In genomic region chr20:2871555-2872303, GRCh38 we compare ENCODE assay signal across 10 cellular contexts. TPM values are rescaled to one million over a fixed set of nuclear protein-coding genes. Genes with fewer than 3 reads are reported as not detected.
A peak's percentile ranks its signal among the peaks of the same experiment; 100 is the strongest.
DNase-seq lines count a peak whose midpoint lies in the region; ATAC-seq, FAIRE-seq and TF ChIP-seq lines count a peak whose summit lies in the region.
"Had no signal": no experiment of that assay in that cellular context is flagged by ENCODE, and none has a peak within 500 bp of the region (broad histone marks: within the 10 kb centered on the region; RNA-seq: fewer than 3 reads in every experiment).

No MANE protein-coding gene starts in this region.

- no peaks in the 10 kb centered on the region for H3K27me3 ChIP-seq in CD8-positive, alpha-beta memory T cell (ENCODE audit: insufficient read depth, low read length, poor library complexity, severe bottlenecking)
- H3K27me3 ChIP-seq in OCI-LY1 (ENCODE audit: insufficient read depth, low read length) = no peaks in the 10 kb centered on the region
- H3K27me3 ChIP-seq in endothelial cell of umbilical vein (ENCODE audit: control insufficient read depth in 2 of 2, insufficient read depth in 2 of 2, low read length in 2 of 2) = no peaks in the 10 kb centered on the region
- peaks cover 12% of the 10 kb centered on the region for H3K27me3 ChIP-seq in trophoblast cell (ENCODE audit: insufficient read depth, low read length)
- no peaks in the 10 kb centered on the region for H3K27me3 ChIP-seq in PC-9 (ENCODE audit: insufficient read depth, low read depth)
- H3K27me3 ChIP-seq in thyroid gland = no peaks in the 10 kb centered on the region

- peaks cover 52 to 54% (median 53%) of the 10 kb centered on the region in 3 donors for H3K4me1 Mint-ChIP-seq in CD8-positive, alpha-beta memory T cell

- peak overlapping the region; percentile 13 for H3K23ac ChIP-seq in trophoblast cell (ENCODE audit: low read length)

- H4K20me1 ChIP-seq in OCI-LY1 (ENCODE audit: insufficient read depth, low read length) (no peaks in the 10 kb centered on the region), endothelial cell of umbilical vein (replicated peaks; ENCODE audit: control insufficient read depth, extremely low read depth, insufficient read depth, low read length) (no peaks in the 10 kb centered on the region), PC-9 (ENCODE audit: insufficient read depth) (no peaks in the 10 kb centered on the region)

- CTCF ChIA-PET in CD8-positive, alpha-beta memory T cell (lab: Charles Lee) = interaction anchor here (1.3 to 2.3 kb wide), 3 partner anchors 13 to 73 kb away, joined by 3 to 6 read pairs (median 4); no protein-coding TSS in a partner anchor
- CTCF ChIA-PET in endothelial cell of umbilical vein (lab: Charles Lee) = interaction anchor here (0.7 to 1.3 kb wide), 2 partner anchors 20 to 103 kb away, joined by 3 to 4 read pairs; no protein-coding TSS in a partner anchor
- CTCF ChIA-PET in PC-9 (lab: Charles Lee) = interaction anchor here (0.7 kb wide), 1 partner anchor 15 kb away, joined by 3 read pairs; no protein-coding TSS in a partner anchor

- no peak for TF ChIP-seq POLR2A in endothelial cell of umbilical vein (IDR thresholded peaks at IDR 0.05; ENCODE audit: low read depth, low read length)
- TF ChIP-seq POLR2A in thyroid gland (IDR thresholded peaks at IDR 0.05) = no peak

- H2BK12ac ChIP-seq in trophoblast cell (ENCODE audit: low read length) = no peak overlapping the region

- DNase-seq in CD8-positive, alpha-beta memory T cell = no peak
- DNase-seq in endothelial cell of umbilical vein (ENCODE audit: low read depth, low spot score) = no peak
- no peak for DNase-seq in trophoblast cell
- no peak for DNase-seq in NCI-H1930 (lab: John Stamatoyannopoulos, UW)
- DNase-seq in PC-9 = no peak
- no peak for DNase-seq in thyroid gland
- DNase-seq: NCI-H187 treated with DMSO at 0.1 percent for 48 hours had no signal

- intact Hi-C loops in endothelial cell of umbilical vein (cut with micrococcal nuclease) = loop anchor here (2.0 to 5.0 kb wide), 5 partner anchors 31 to 176 kb away; partner anchors contain the start of genes MRPS26, PCED1A and VPS16
- intact Hi-C loops in PC-9 (cut with micrococcal nuclease; ENCODE audit: unreplicated experiment) = no loop called here
- intact Hi-C loops in thyroid gland (cut with DNase I) = no loop called here

- H3K4ac ChIP-seq in trophoblast cell (ENCODE audit: low read depth, low read length) = no peak overlapping the region

- peak overlapping the region in 5 of 8 donors; percentile 29 to 96 (median 61) for H3K27ac Mint-ChIP-seq in CD8-positive, alpha-beta memory T cell

- H3K4me1 ChIP-seq in CD8-positive, alpha-beta memory T cell (ENCODE audit: insufficient read depth, low read length) = peaks cover 45% of the 10 kb centered on the region
- H3K4me1 ChIP-seq in OCI-LY1 (ENCODE audit: insufficient read depth, low read length, severe bottlenecking) (peaks cover 37% of the 10 kb centered on the region), endothelial cell of umbilical vein (ENCODE audit: control insufficient read depth, extremely low read depth, insufficient read depth, low read length) (peaks cover 35% of the 10 kb centered on the region), trophoblast cell (ENCODE audit: control insufficient read depth in 1 of 2, insufficient read depth in 2 of 2, low read length in 2 of 2) (peaks cover 10 to 16% of the 10 kb centered on the region in 2 experiments), PC-9 (replicated peaks; ENCODE audit: insufficient read depth) (peaks cover 15% of the 10 kb centered on the region), thyroid gland (peaks cover 17 to 23% of the 10 kb centered on the region in 2 donors)

- H3K9me2 ChIP-seq in OCI-LY1 (ENCODE audit: low read depth, low read length) (no peaks in the 10 kb centered on the region), PC-9 (ENCODE audit: insufficient read depth) (no peaks in the 10 kb centered on the region)

- no peak overlapping the region for H2BK120ac ChIP-seq in trophoblast cell (ENCODE audit: insufficient read depth, low read length, poor library complexity)

- H3K4me3 ChIP-seq in CD8-positive, alpha-beta memory T cell (ENCODE audit: low read length) = peak overlapping the region; percentile 97
- H3K4me3 ChIP-seq in OCI-LY1 (ENCODE audit: low read depth, low read length, poor library complexity, severe bottlenecking) (peak overlapping the region; percentile 83), endothelial cell of umbilical vein (replicated peaks in 1 of 3; ENCODE audit: insufficient read depth in 1 of 3, low read depth in 1 of 3, low read length in 3 of 3) (peak overlapping the region in 2 of 3 experiments; percentile 55 to 64), trophoblast cell (ENCODE audit: low read depth, low read length) (no peak overlapping the region), PC-9 (no peak overlapping the region), thyroid gland (replicated peaks in 1 of 3) (peak overlapping the region in 1 of 3 donors; percentile 82)

- peak overlapping the region; percentile 76 for H3K27ac ChIP-seq in CD8-positive, alpha-beta memory T cell (ENCODE audit: low read depth, low read length)
- H3K27ac ChIP-seq in OCI-LY1 (ENCODE audit: low read depth, low read length, poor library complexity, severe bottlenecking) = no peak overlapping the region
- peak overlapping the region; percentile 4 for H3K27ac ChIP-seq in endothelial cell of umbilical vein (ENCODE audit: insufficient read depth, low read depth, low read length)
- H3K27ac ChIP-seq in trophoblast cell (ENCODE audit: low read depth, low read length) = no peak overlapping the region
- no peak overlapping the region for H3K27ac ChIP-seq in PC-9
- H3K27ac ChIP-seq in thyroid gland = no peak overlapping the region

- no TSS peak for BruUV-seq in endothelial cell of umbilical vein (replicated peaks; lab: Mats Ljungman, UMichigan)
- BruUV-seq in PC-9 (replicated peaks; lab: Mats Ljungman, UMichigan) = no TSS peak

- POLR2A ChIA-PET in CD8-positive, alpha-beta memory T cell (lab: Charles Lee) = interaction anchor here (1.3 kb wide), 1 partner anchor 31 kb away, joined by 6 read pairs; the partner anchor contains the start of genes PCED1A and VPS16
- POLR2A ChIA-PET in endothelial cell of umbilical vein (lab: Charles Lee) = interaction anchor here (0.6 to 0.7 kb wide), 2 partner anchors 33 to 343 kb away, joined by 4 read pairs; no protein-coding TSS in a partner anchor
- POLR2A ChIA-PET in PC-9 (lab: Charles Lee; ENCODE audit: unreplicated experiment) = interaction anchor here (0.7 kb wide), 1 partner anchor 390 kb away, joined by 4 read pairs; no protein-coding TSS in a partner anchor

- ATAC-seq in HG03280 (IDR thresholded peaks at IDR 0.05; ENCODE audit: unreplicated experiment) = no peak

- FAIRE-seq in endothelial cell of umbilical vein (lab: Jason Lieb, UNC) = peak; percentile 21

- H3K79me1 ChIP-seq in trophoblast cell (ENCODE audit: low read length) = peaks cover 7% of the 10 kb centered on the region

- no peak overlapping the region for H4K12ac ChIP-seq in trophoblast cell (ENCODE audit: low read depth, low read length)

- H3K27me3 Mint-ChIP-seq in CD8-positive, alpha-beta memory T cell = no peaks in the 10 kb centered on the region

- TF ChIP-seq CTCF in OCI-LY1 (IDR thresholded peaks at IDR 0.05; ENCODE audit: low read length) (no peak), endothelial cell of umbilical vein (IDR thresholded peaks at IDR 0.05; ENCODE audit: extremely low read depth in 1 of 2, insufficient read depth in 1 of 2, low read depth in 1 of 2, low read length in 2 of 2) (no peak), PC-9 (conservative IDR thresholded peaks at IDR 0.05) (no peak), thyroid gland (IDR thresholded peaks at IDR 0.05) (no peak)

- peak overlapping the region; percentile 90 to 95 (median 94) for H3K4me3 Mint-ChIP-seq in CD8-positive, alpha-beta memory T cell

- no CpG with 5 or more reads among the region's 22 CpGs for WGBS in trophoblast cell (ENCODE audit: extremely low coverage, insufficient coverage, insufficient read length)
- WGBS in thyroid gland, 2 donors = 37 to 47% methylated on average over 20 of the region's 22 CpGs

- H3K4me2 ChIP-seq in OCI-LY1 (ENCODE audit: low read length) (peak overlapping the region; percentile 97), endothelial cell of umbilical vein (ENCODE audit: insufficient read depth, low read length) (peak overlapping the region; percentile 69), trophoblast cell (ENCODE audit: low read length) (peak overlapping the region; percentile 90), PC-9 (no peak overlapping the region)

- no peak overlapping the region for H2BK5ac ChIP-seq in trophoblast cell (ENCODE audit: low read depth, low read length, poor library complexity)

- H3K14ac ChIP-seq in trophoblast cell (ENCODE audit: low read length) = no peak overlapping the region

- no peaks in the 10 kb centered on the region for H3K9me1 ChIP-seq in endothelial cell of umbilical vein (replicated peaks; ENCODE audit: control insufficient read depth, extremely low read depth, insufficient read depth, low read length)

- H4K91ac ChIP-seq in trophoblast cell (ENCODE audit: low read depth, low read length) = no peak overlapping the region

- no peak overlapping the region for H3K18ac ChIP-seq in trophoblast cell (ENCODE audit: low read length)

- no peak overlapping the region for H2AK5ac ChIP-seq in trophoblast cell (ENCODE audit: low read length)

- H3F3A ChIP-seq in OCI-LY1 (ENCODE audit: insufficient read depth, low read length) (no peaks in the 10 kb centered on the region), PC-9 (ENCODE audit: insufficient read depth, low read depth) (0 out of 2 replicates have a peak, but pooled peaks cover 3% of the 10 kb centered on the region)

- no peaks in the 10 kb centered on the region for H3K36me3 ChIP-seq in CD8-positive, alpha-beta memory T cell (ENCODE audit: insufficient read depth, low read length)
- H3K36me3 ChIP-seq in OCI-LY1 (ENCODE audit: insufficient read depth, low read length) (peaks cover 3% of the 10 kb centered on the region; the same call in 1 of the 2 replicates), endothelial cell of umbilical vein (ENCODE audit: control insufficient read depth in 2 of 2, extremely low read depth in 1 of 2, insufficient read depth in 2 of 2, low read length in 2 of 2) (no peaks in the 10 kb centered on the region), trophoblast cell (ENCODE audit: control insufficient read depth in 1 of 2, insufficient read depth in 2 of 2, low read length in 2 of 2) (no peaks in the 10 kb centered on the region), PC-9 (ENCODE audit: low read depth) (no peaks in the 10 kb centered on the region), thyroid gland (peaks cover 1 to 2% of the 10 kb centered on the region in 2 donors)

- dilution Hi-C loops in endothelial cell of umbilical vein (cut with MboI; ENCODE audit: extremely low pct_ligation_motif_present, low sequenced_read_pairs) = no loop called here

- H3K79me2 ChIP-seq in OCI-LY1 (ENCODE audit: insufficient read depth, low read length) (peaks cover 29% of the 10 kb centered on the region), endothelial cell of umbilical vein (ENCODE audit: control insufficient read depth, insufficient read depth, low read length) (peaks cover 29% of the 10 kb centered on the region), trophoblast cell (ENCODE audit: control insufficient read depth, insufficient read depth, low read length, poor library complexity) (peaks cover 3% of the 10 kb centered on the region), PC-9 (ENCODE audit: low read depth) (peaks cover 31% of the 10 kb centered on the region)

- no peaks in the 10 kb centered on the region for H3K9me3 ChIP-seq in CD8-positive, alpha-beta memory T cell (ENCODE audit: low read length)
- H3K9me3 ChIP-seq in OCI-LY1 (ENCODE audit: low read length) (no peaks in the 10 kb centered on the region), endothelial cell of umbilical vein (replicated peaks; ENCODE audit: control insufficient read depth, insufficient read depth, low read length) (no peaks in the 10 kb centered on the region), trophoblast cell (ENCODE audit: insufficient read depth, low read depth, low read length) (peaks cover 3% of the 10 kb centered on the region), PC-9 (ENCODE audit: insufficient read depth, low read depth) (no peaks in the 10 kb centered on the region), thyroid gland (no peaks in the 10 kb centered on the region)

- no peaks in the 10 kb centered on the region for H3K9me3 Mint-ChIP-seq in CD8-positive, alpha-beta memory T cell

- H2AFZ ChIP-seq in OCI-LY1 (ENCODE audit: low read length) = no peak overlapping the region
- peak overlapping the region; percentile 86 for H2AFZ ChIP-seq in endothelial cell of umbilical vein (ENCODE audit: low read depth, low read length)
- no peak overlapping the region for H2AFZ ChIP-seq in trophoblast cell (ENCODE audit: insufficient read depth, low read length, poor library complexity)
- H2AFZ ChIP-seq in PC-9 = no peak overlapping the region

- H4K8ac ChIP-seq in trophoblast cell (ENCODE audit: low read depth, low read length) = no peak overlapping the region

- peaks cover 0 to 8% (median under 1%) of the 10 kb centered on the region in 3 donors for H3K36me3 Mint-ChIP-seq in CD8-positive, alpha-beta memory T cell

- peak overlapping the region; percentile 90; the same call in 1 of the 2 replicates for H3K9ac ChIP-seq in OCI-LY1 (ENCODE audit: low read length)
- no peak overlapping the region for H3K9ac ChIP-seq in endothelial cell of umbilical vein (replicated peaks; ENCODE audit: extremely low read depth, insufficient read depth, low read length)
- no peak overlapping the region for H3K9ac ChIP-seq in trophoblast cell (ENCODE audit: low read length)

RNA-seq across cellular contexts. Expression of gene PTPRA, which starts 1.6 kb away (rescaled TPM):
- total RNA-seq in CD8-positive, alpha-beta memory T cell = 10 to 100 TPM; 51.6 to 57.8 TPM
- polyA plus RNA-seq in CD8-positive, alpha-beta memory T cell = 56.9 TPM
- total RNA-seq in endothelial cell of umbilical vein = 52.2 and 53.4 TPM in 2 replicates
- polyA plus RNA-seq in endothelial cell of umbilical vein = 37.7 and 43.2 TPM in 2 replicates
- polyA plus RNA-seq in endothelial cell of umbilical vein (2011; cell fraction: cytosol; rRNA removed) = 51.6 and 58.6 TPM in 2 replicates
- 78.7 and 90.4 TPM in 2 replicates for polyA plus RNA-seq in endothelial cell of umbilical vein (2011; cell fraction: nucleus; rRNA removed)
- polyA plus RNA-seq in endothelial cell of umbilical vein (2012) = 54.1 and 69.6 TPM in 2 replicates
- 52.8 and 54.5 TPM in 2 replicates for polyA minus RNA-seq in endothelial cell of umbilical vein
- 12.7 TPM for polyA minus RNA-seq in endothelial cell of umbilical vein (2011; cell fraction: cytosol; rRNA and poly(A)+ RNA removed)
- 36.6 and 66.1 TPM in 2 replicates for polyA minus RNA-seq in endothelial cell of umbilical vein (2011; cell fraction: nucleus; rRNA and poly(A)+ RNA removed)
- polyA plus RNA-seq in trophoblast cell (2013) = 62.0 and 68.3 TPM in 2 replicates
- 36.6 and 48.8 TPM in 2 replicates for total RNA-seq in PC-9 (2021)
- total RNA-seq in thyroid gland = 100 to 1,000 TPM in 2 of 4 donors, 10 to 100 TPM in 2; 73.4 to 110 (median 93.1) TPM

RNA-seq across cellular contexts. Expression of gene VPS16, which starts 31.2 kb away (rescaled TPM):
- 10 to 100 TPM; 47.8 to 49.1 TPM for total RNA-seq in CD8-positive, alpha-beta memory T cell
- 40.1 TPM for polyA plus RNA-seq in CD8-positive, alpha-beta memory T cell
- 35.8 and 42.3 TPM in 2 replicates for total RNA-seq in endothelial cell of umbilical vein
- polyA plus RNA-seq in endothelial cell of umbilical vein = 37.6 and 37.8 TPM in 2 replicates
- 28.7 and 30.0 TPM in 2 replicates for polyA plus RNA-seq in endothelial cell of umbilical vein (2011; cell fraction: cytosol; rRNA removed)
- polyA plus RNA-seq in endothelial cell of umbilical vein (2011; cell fraction: nucleus; rRNA removed) = 188 and 207 TPM in 2 replicates
- 32.0 and 42.4 TPM in 2 replicates for polyA plus RNA-seq in endothelial cell of umbilical vein (2012)
- 37.3 and 42.6 TPM in 2 replicates for polyA minus RNA-seq in endothelial cell of umbilical vein
- 12.2 TPM for polyA minus RNA-seq in endothelial cell of umbilical vein (2011; cell fraction: cytosol; rRNA and poly(A)+ RNA removed)
- polyA minus RNA-seq in endothelial cell of umbilical vein (2011; cell fraction: nucleus; rRNA and poly(A)+ RNA removed) = 27.5 and 28.1 TPM in 2 replicates
- 18.4 and 19.2 TPM in 2 replicates for polyA plus RNA-seq in trophoblast cell (2013)
- 21.5 and 31.9 TPM in 2 replicates for total RNA-seq in PC-9 (2021)
- total RNA-seq in thyroid gland = 10 to 100 TPM; 26.7 to 44.9 (median 43.4) TPM

RNA-seq across cellular contexts. Expression of gene PCED1A, which starts 31.3 kb away (rescaled TPM):
- total RNA-seq in CD8-positive, alpha-beta memory T cell = 10 to 100 TPM; 30.8 to 34.0 TPM
- 20.2 TPM for polyA plus RNA-seq in CD8-positive, alpha-beta memory T cell
- total RNA-seq in endothelial cell of umbilical vein (18.7 and 20.1 TPM in 2 replicates), PC-9 (2021) (47.9 and 60.1 TPM in 2 replicates), thyroid gland (10 to 100 TPM; 38.0 to 95.9 (median 63.4) TPM)
- 32.0 and 37.6 TPM in 2 replicates for polyA plus RNA-seq in endothelial cell of umbilical vein
- polyA plus RNA-seq in endothelial cell of umbilical vein (2011; cell fraction: cytosol; rRNA removed) = 8.2 and 14.7 TPM in 2 replicates
- polyA plus RNA-seq in endothelial cell of umbilical vein (2011; cell fraction: nucleus; rRNA removed) = 118 and 123 TPM in 2 replicates
- 15.9 and 25.5 TPM in 2 replicates for polyA plus RNA-seq in endothelial cell of umbilical vein (2012)
- polyA minus RNA-seq in endothelial cell of umbilical vein = 5.6 and 10.1 TPM in 2 replicates
- 7.9 TPM for polyA minus RNA-seq in endothelial cell of umbilical vein (2011; cell fraction: cytosol; rRNA and poly(A)+ RNA removed)
- 12.5 and 14.5 TPM in 2 replicates for polyA minus RNA-seq in endothelial cell of umbilical vein (2011; cell fraction: nucleus; rRNA and poly(A)+ RNA removed)
- 31.4 and 32.3 TPM in 2 replicates for polyA plus RNA-seq in trophoblast cell (2013)

RNA-seq across cellular contexts. Expression of gene TMEM239, which starts 55.6 kb away (rescaled TPM):
- total RNA-seq in CD8-positive, alpha-beta memory T cell = not detected
- polyA plus RNA-seq in CD8-positive, alpha-beta memory T cell = not detected
- total RNA-seq in endothelial cell of umbilical vein (not detected in 2 replicates), PC-9 (2021) (not detected in 2 replicates), thyroid gland (not detected)
- polyA plus RNA-seq in endothelial cell of umbilical vein = not detected in 2 replicates
- not detected in 2 replicates for polyA plus RNA-seq in endothelial cell of umbilical vein (2011; cell fraction: cytosol; rRNA removed)
- not detected in 2 replicates for polyA plus RNA-seq in endothelial cell of umbilical vein (2011; cell fraction: nucleus; rRNA removed)
- polyA plus RNA-seq in endothelial cell of umbilical vein (2012) = not detected in 2 replicates
- polyA minus RNA-seq in endothelial cell of umbilical vein = not detected in 2 replicates
- polyA minus RNA-seq in endothelial cell of umbilical vein (2011; cell fraction: cytosol; rRNA and poly(A)+ RNA removed) = not detected
- polyA minus RNA-seq in endothelial cell of umbilical vein (2011; cell fraction: nucleus; rRNA and poly(A)+ RNA removed) = not detected in 2 replicates
- polyA plus RNA-seq in trophoblast cell (2013) = 0.01 TPM in 1 of 2 replicates, not detected in the other
- polyA plus RNA-seq: adipose tissue had no signal

RNA-seq across cellular contexts. Expression of gene C20orf141, which starts 56.9 kb away (rescaled TPM):
- total RNA-seq in CD8-positive, alpha-beta memory T cell = not detected
- polyA plus RNA-seq in CD8-positive, alpha-beta memory T cell = not detected
- total RNA-seq in endothelial cell of umbilical vein (not detected in 2 replicates), PC-9 (2021) (not detected in 2 replicates), thyroid gland (not detected)
- polyA plus RNA-seq in endothelial cell of umbilical vein = not detected in 2 replicates
- polyA plus RNA-seq in endothelial cell of umbilical vein (2011; cell fraction: cytosol; rRNA removed) = not detected in 2 replicates
- polyA plus RNA-seq in endothelial cell of umbilical vein (2011; cell fraction: nucleus; rRNA removed) = not detected in 2 replicates
- not detected in 2 replicates for polyA plus RNA-seq in endothelial cell of umbilical vein (2012)
- not detected in 2 replicates for polyA minus RNA-seq in endothelial cell of umbilical vein
- polyA minus RNA-seq in endothelial cell of umbilical vein (2011; cell fraction: cytosol; rRNA and poly(A)+ RNA removed) = not detected
- polyA minus RNA-seq in endothelial cell of umbilical vein (2011; cell fraction: nucleus; rRNA and poly(A)+ RNA removed) = not detected in 2 replicates
- 0.19 and 0.31 TPM in 2 replicates for polyA plus RNA-seq in trophoblast cell (2013)

Comparison
In these comparisons a context has a peak if more than half of its experiments do, and no peak if none do; other contexts are left out.
1. H3K27ac ChIP-seq: peak in CD8-positive, alpha-beta memory T cell (single experiment) and endothelial cell of umbilical vein (single experiment); none in OCI-LY1 (single experiment), trophoblast cell (single experiment), PC-9 (single experiment) and thyroid gland (0 of 3).
2. H3K4me3 ChIP-seq: peak in CD8-positive, alpha-beta memory T cell (single experiment), OCI-LY1 (single experiment) and endothelial cell of umbilical vein (2 of 3); none in trophoblast cell (single experiment) and PC-9 (single experiment).